In genomic region chr5:131981516-131981915, GRCh38 we compare ENCODE assay signal across 14 cellular contexts. TPM values are rescaled to one million over a fixed set of nuclear protein-coding genes. Genes with fewer than 3 reads are reported as not detected.
DNase-seq lines count a peak whose midpoint lies in the region; ATAC-seq and TF ChIP-seq lines count a peak whose summit lies in the region.
"Had no signal": no experiment of that assay in that cellular context is flagged by ENCODE, and none has a peak within 500 bp of the region (broad histone marks: within the 10 kb centered on the region; RNA-seq: fewer than 3 reads in every experiment).

No MANE protein-coding gene starts in this region.

- peaks cover 22% of the 10 kb centered on the region for H3K4me1 Mint-ChIP-seq in nephron progenitor cell
- H3K4me1 Mint-ChIP-seq: B cell, GM23338 had no signal

- peak; percentile 3 for DNase-seq in LNCaP clone FGC (ENCODE audit: low read depth)
- DNase-seq in epithelial cell of esophagus (ENCODE audit: low read depth): peak; percentile 46
- DNase-seq in nephron progenitor cell: no peak
- no peak for DNase-seq in lower lobe of right lung
- DNase-seq in activated effector memory CD4-positive, alpha-beta T cell treated with Interleukin-2 at 50 U/mL for 16 hours: no peak
- DNase-seq in GF-D8 (lab: John Stamatoyannopoulos, UW): no peak
- DNase-seq: CD4-positive, alpha-beta memory T cell; DMS79; H7 had no signal

- H3K4me3 ChIP-seq in LNCaP clone FGC (ENCODE audit: low read depth, low read length) (no peak overlapping the region), epithelial cell of esophagus (ENCODE audit: low read length) (no peak overlapping the region), lower lobe of right lung (no peak overlapping the region)
- H3K4me3 ChIP-seq: GM23338 had no signal

- H3K9me3 Mint-ChIP-seq in nephron progenitor cell: no peaks in the 10 kb centered on the region
- H3K9me3 Mint-ChIP-seq: CD4-positive, alpha-beta memory T cell; GM23338 had no signal

- H3K4me3 Mint-ChIP-seq in nephron progenitor cell: no peak overlapping the region
- H3K4me3 Mint-ChIP-seq: B cell; CD4-positive, alpha-beta memory T cell; GM23338 had no signal

- TF ChIP-seq CTCF in LNCaP clone FGC (IDR thresholded peaks at IDR 0.05; ENCODE audit: control insufficient read depth, extremely low read depth, insufficient read depth): no peak
- no peak for TF ChIP-seq CTCF in VCaP (conservative IDR thresholded peaks at IDR 0.05)
- TF ChIP-seq CTCF in epithelial cell of esophagus (IDR thresholded peaks at IDR 0.05; ENCODE audit: insufficient read depth, low read depth, low read length, missing control alignments): no peak
- TF ChIP-seq CTCF in nephron progenitor cell (IDR thresholded peaks at IDR 0.05): no peak
- no peak for TF ChIP-seq CTCF in lower lobe of right lung (IDR thresholded peaks at IDR 0.05)

- H3K36me3 ChIP-seq in lower lobe of right lung: no peaks in the 10 kb centered on the region

- ATAC-seq in lower lobe of right lung: no peak
- ATAC-seq: GM23338 had no signal

- no peaks in the 10 kb centered on the region for H3K36me3 Mint-ChIP-seq in nephron progenitor cell (ENCODE audit: low read depth)
- H3K36me3 Mint-ChIP-seq: CD4-positive, alpha-beta memory T cell had no signal

- H3K27ac Mint-ChIP-seq in nephron progenitor cell: peak overlapping the region; percentile 57
- H3K27ac Mint-ChIP-seq: B cell; CD4-positive, alpha-beta memory T cell; GM23338 had no signal

- no peaks in the 10 kb centered on the region for H3K9me3 ChIP-seq in lower lobe of right lung

- no peaks in the 10 kb centered on the region for H3K27me3 ChIP-seq in lower lobe of right lung (ENCODE audit: low read depth)

- H3K4me1 ChIP-seq in lower lobe of right lung: no peaks in the 10 kb centered on the region

- H3K27ac ChIP-seq in VCaP: peak overlapping the region; percentile 41
- H3K27ac ChIP-seq in lower lobe of right lung: no peak overlapping the region
- H3K27ac ChIP-seq: C4-2B had no signal

- peaks cover 5% of the 10 kb centered on the region for H3K27me3 Mint-ChIP-seq in nephron progenitor cell (ENCODE audit: low read depth, poor library complexity)
- H3K27me3 Mint-ChIP-seq: CD4-positive, alpha-beta memory T cell had no signal

- intact Hi-C loops in lower lobe of right lung (cut with DNase I): no loop called here

RNA-seq across cellular contexts. Expression of gene ACSL6, which starts 29.9 kb away (rescaled TPM):
- 0.59 TPM for total RNA-seq in lower lobe of right lung

RNA-seq across cellular contexts. Expression of gene MEIKIN, which starts 36.1 kb away (rescaled TPM):
- total RNA-seq in lower lobe of right lung: not detected
- total RNA-seq: B cell, G401, GM23338, H7 had no signal

Comparison
In these comparisons a context has a peak if more than half of its experiments do, and no peak if none do; other contexts are left out.
1. DNase-seq: peak in LNCaP clone FGC (single experiment) and epithelial cell of esophagus (single experiment); none in nephron progenitor cell (single experiment), lower lobe of right lung (single experiment), activated effector memory CD4-positive, alpha-beta T cell treated with Interleukin-2 at 50 U/mL for 16 hours (single experiment) and GF-D8 (single experiment).